ENCODE assay signal across 8 cellular contexts in genomic region chr7:120987683-120988590, GRCh38. TPM values are rescaled to one million over a fixed set of nuclear protein-coding genes. Genes with fewer than 3 reads are reported as not detected.
A peak's percentile ranks its signal among the peaks of the same experiment; 100 is the strongest.
DNase-seq lines count a peak whose midpoint lies in the region; ATAC-seq and TF ChIP-seq lines count a peak whose summit lies in the region.

No MANE protein-coding gene starts in this region.

- DNase-seq in NCI-H2196 treated with DMSO at 0.1 percent for 48 hours (lab: John Stamatoyannopoulos, UW; ENCODE audit: unreplicated experiment) = peak; percentile 64
- peak; percentile 82 for DNase-seq in WTC11 (ENCODE audit: low spot score)
- peak; percentile 97 to 98 for DNase-seq in cardiac fibroblast (ENCODE audit: low read depth in 2 of 2)
- DNase-seq in iris pigment epithelial cell (ENCODE audit: low read depth) = peak; percentile 98
- DNase-seq in smooth muscle cell of the brain vasculature (ENCODE audit: low read depth, low spot score) = peak; percentile 95

- H3K27me3 Mint-ChIP-seq in WTC11 (ENCODE audit: low read depth) = peaks cover 25% of the 10 kb centered on the region

- H3K27ac ChIP-seq in ACC112 (ENCODE audit: low read depth, low read length) = peak overlapping the region; percentile 79

- H3K36me3 Mint-ChIP-seq in WTC11 = no peaks in the 10 kb centered on the region

- H3K36me3 ChIP-seq in ACC112 (ENCODE audit: insufficient read depth, low read length) = no peaks in the 10 kb centered on the region

- peak overlapping the region; percentile 96 for H2AFZ ChIP-seq in ACC112 (ENCODE audit: low read length, unreplicated experiment)

- no peak overlapping the region for H3K27ac Mint-ChIP-seq in WTC11

- CTCF ChIA-PET in WTC11 (lab: Charles Lee) = interaction anchor here (0.8 to 4.9 kb wide), 16 partner anchors 8 to 341 kb away, joined by 3 to 50 read pairs (median 4); no protein-coding TSS in a partner anchor

- H3K4me3 ChIP-seq in ACC112 (ENCODE audit: low read depth, low read length) = peak overlapping the region; percentile 89
- peak overlapping the region; percentile 40 to 68 for H3K4me3 ChIP-seq in cardiac fibroblast (replicated peaks in 1 of 2; ENCODE audit: low read depth in 2 of 2, low read length in 2 of 2)

- peaks cover 10% of the 10 kb centered on the region for H3K4me1 ChIP-seq in ACC112 (ENCODE audit: control insufficient read depth, insufficient read depth, low read length, unreplicated experiment)

- no peaks in the 10 kb centered on the region for H3K27me3 ChIP-seq in ACC112 (ENCODE audit: insufficient read depth, low read length)

- peak overlapping the region; percentile 78 for H3K4me3 Mint-ChIP-seq in WTC11

- peaks cover 39% of the 10 kb centered on the region for H3K79me2 ChIP-seq in ACC112 (ENCODE audit: control insufficient read depth, insufficient read depth, low read length, unreplicated experiment)

- peak; percentile 94 for ATAC-seq in GM18858 (IDR thresholded peaks at IDR 0.05; ENCODE audit: unreplicated experiment)
- ATAC-seq in HG03097 (IDR thresholded peaks at IDR 0.05; ENCODE audit: low FRiP score, unreplicated experiment) = peak; percentile 90
- peak; percentile 92 for ATAC-seq in WTC11

- POLR2A ChIA-PET in WTC11 (lab: Charles Lee) = interaction anchor here (1.3 kb wide), 1 partner anchor 37 kb away, joined by 3 read pairs; the partner anchor contains the start of gene ING3

- H3K4me1 Mint-ChIP-seq in WTC11 = peaks cover 11% of the 10 kb centered on the region

- no peaks in the 10 kb centered on the region for H3K9me3 Mint-ChIP-seq in WTC11

- TF ChIP-seq CTCF in WTC11 (IDR thresholded peaks at IDR 0.05) (peak; percentile 89), cardiac fibroblast (IDR thresholded peaks at IDR 0.05; ENCODE audit: low read depth, low read length) (peak; percentile 95)

TF ChIP-seq in WTC11, 78 proteins besides CTCF, POLR2A, EP300 and RAD21:
- TF ChIP-seq ZNF263 (CRISPR knock-in tag; IDR thresholded peaks at IDR 0.05; ENCODE audit: low read depth) (no peak), ZNF219 (CRISPR knock-in tag; IDR thresholded peaks at IDR 0.05; ENCODE audit: borderline replicate concordance) (no peak), RORB (CRISPR knock-in tag; IDR thresholded peaks at IDR 0.05) (no peak), ZNF138 (CRISPR knock-in tag; conservative IDR thresholded peaks at IDR 0.05) (no peak), ETV6 (CRISPR knock-in tag; IDR thresholded peaks at IDR 0.05) (no peak), EMX1 (CRISPR knock-in tag; IDR thresholded peaks at IDR 0.05) (no peak), KAT7 (CRISPR knock-in tag; IDR thresholded peaks at IDR 0.05; ENCODE audit: borderline replicate concordance) (no peak), ATF1 (CRISPR knock-in tag; IDR thresholded peaks at IDR 0.05) (no peak), GABPB1 (CRISPR knock-in tag; IDR thresholded peaks at IDR 0.05) (no peak), CREB1 (CRISPR knock-in tag; IDR thresholded peaks at IDR 0.05) (no peak), NFYB (CRISPR knock-in tag; conservative IDR thresholded peaks at IDR 0.05; ENCODE audit: low read depth) (no peak), ZBTB21 (CRISPR knock-in tag; IDR thresholded peaks at IDR 0.05; ENCODE audit: borderline replicate concordance) (no peak), ZNF121 (CRISPR knock-in tag; IDR thresholded peaks at IDR 0.05) (no peak), MLX (CRISPR knock-in tag; IDR thresholded peaks at IDR 0.05) (no peak), FOXP1 (CRISPR knock-in tag; IDR thresholded peaks at IDR 0.05; ENCODE audit: borderline replicate concordance) (no peak), ESRRA (CRISPR knock-in tag; IDR thresholded peaks at IDR 0.05; ENCODE audit: borderline replicate concordance) (no peak), IRF1 (CRISPR knock-in tag; IDR thresholded peaks at IDR 0.05) (no peak), ATF3 (CRISPR knock-in tag; conservative IDR thresholded peaks at IDR 0.05) (no peak), TCF7 (CRISPR knock-in tag; IDR thresholded peaks at IDR 0.05; ENCODE audit: low read depth) (no peak)

RNA-seq across cellular contexts. Expression of gene CPED1, which starts 0.6 kb away (rescaled TPM):
- 0.30 to 0.98 TPM (median 0.44 TPM) in 3 replicates for total RNA-seq in WTC11 (2021)

RNA-seq across cellular contexts. Expression of gene ING3, which starts 37.4 kb away (rescaled TPM):
- 12.6 to 14.8 TPM (median 14.2 TPM) in 3 replicates for total RNA-seq in WTC11 (2021)

Comparison
In these comparisons a context has a peak if more than half of its experiments do, and no peak if none do; other contexts are left out.
1. Peak in every context shown above with its lines: DNase-seq, ATAC-seq, H3K4me3 ChIP-seq and H3K27ac ChIP-seq.